In the genomic region with DNA sequence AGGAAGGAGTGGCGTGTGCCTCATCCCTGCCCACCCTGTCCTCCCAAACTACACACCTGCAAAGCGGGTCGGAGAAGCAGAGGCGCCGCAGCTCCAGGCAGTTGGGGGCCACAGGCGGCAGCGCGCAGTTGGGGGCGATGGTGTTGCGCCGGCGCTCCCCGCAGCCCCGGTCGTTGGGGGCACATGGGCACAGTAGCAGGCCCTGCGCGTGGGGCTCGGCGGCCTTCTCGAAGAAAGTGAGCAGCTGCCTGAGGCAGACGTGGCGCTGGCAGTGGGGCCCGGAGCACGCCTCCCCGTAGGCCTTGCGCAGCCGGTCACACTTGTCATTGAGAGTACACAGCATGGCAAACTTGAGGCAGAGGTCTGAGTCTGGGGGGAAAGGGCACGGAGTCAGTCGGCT, we compare ENCODE assay signal across 1 cellular context.
TF ChIP-seq lines count a peak whose summit lies in the region.

No MANE protein-coding gene starts in this region.

TF ChIP-seq in GM23338, 12 proteins besides CTCF, POLR2A, EP300 and RAD21 (continued from another document):
- TF ChIP-seq ZNF462 (CRISPR knock-in tag; IDR thresholded peaks at IDR 0.05): no peak
- no peak for TF ChIP-seq EZH2 (IDR thresholded peaks at IDR 0.05; ENCODE audit: low read depth, unreplicated experiment)
- TF ChIP-seq NANOG (IDR thresholded peaks at IDR 0.05; ENCODE audit: borderline replicate concordance): no peak
- no peak for TF ChIP-seq JUNB (IDR thresholded peaks at IDR 0.05; ENCODE audit: unreplicated experiment)
- no peak for TF ChIP-seq EZH2phosphoT487 (IDR thresholded peaks at IDR 0.05; ENCODE audit: unreplicated experiment)
